12 cellular contexts compared by ENCODE assay signal in genomic region chr5:61290815-61291214, GRCh38. TPM values are rescaled to one million over a fixed set of nuclear protein-coding genes. Genes with fewer than 3 reads are reported as not detected.
DNase-seq lines count a peak whose midpoint lies in the region; ATAC-seq, FAIRE-seq and TF ChIP-seq lines count a peak whose summit lies in the region.
"Had no signal": no experiment of that assay in that cellular context is flagged by ENCODE, and none has a peak within 500 bp of the region (broad histone marks: within the 10 kb centered on the region; RNA-seq: fewer than 3 reads in every experiment).

No MANE protein-coding gene starts in this region.

- H3K9ac ChIP-seq in mesenchymal stem cell (ENCODE audit: low read length) = no peak overlapping the region

- peak overlapping the region; percentile 97 for H4K8ac ChIP-seq in mesenchymal stem cell (ENCODE audit: low read length)

- peak overlapping the region in 1 of 2 experiments; percentile 88 for H3K18ac ChIP-seq in mesenchymal stem cell (ENCODE audit: low read depth in 1 of 2, low read length in 2 of 2)

- H4K91ac ChIP-seq in mesenchymal stem cell (ENCODE audit: low read length) = peak overlapping the region; percentile 76

- H2BK12ac ChIP-seq in mesenchymal stem cell (ENCODE audit: low read length in 2 of 2) = peak overlapping the region in 1 of 2 experiments; percentile 73

- no peak overlapping the region for H3K4ac ChIP-seq in mesenchymal stem cell (ENCODE audit: low read depth in 1 of 2, low read length in 2 of 2)

- no peak for FAIRE-seq in GM19239 (lab: Jason Lieb, UNC)

- H2BK5ac ChIP-seq in mesenchymal stem cell (ENCODE audit: low read depth, low read length, poor library complexity, severe bottlenecking) = no peak overlapping the region

- TF ChIP-seq CTCF in cardiac fibroblast (IDR thresholded peaks at IDR 0.05; ENCODE audit: low read depth, low read length) = no peak

- WGBS in mesenchymal stem cell = 40% methylated on average over 2 of the region's 3 CpGs

- ATAC-seq in GM18498 (IDR thresholded peaks at IDR 0.05; ENCODE audit: unreplicated experiment) = no peak

- no peak overlapping the region for H2AFZ ChIP-seq in mesenchymal stem cell (ENCODE audit: low read depth, low read length)

- H3K79me1 ChIP-seq in mesenchymal stem cell (replicated peaks; ENCODE audit: low read length, poor library complexity, severe bottlenecking) = no peaks in the 10 kb centered on the region

- DNase-seq in NCI-H345 (lab: John Stamatoyannopoulos, UW) = peak; percentile 42
- no peak for DNase-seq in NCI-H345 treated with DMSO at 0.1 percent for 48 hours (lab: John Stamatoyannopoulos, UW; ENCODE audit: unreplicated experiment)
- peak; percentile 48 to 62 for DNase-seq in cardiac fibroblast (ENCODE audit: low read depth in 2 of 2)
- peak; percentile 53 for DNase-seq in mesenchymal stem cell
- peak; percentile 63 for DNase-seq in ureter (ENCODE audit: low spot score)
- no peak for DNase-seq in GM19239 (ENCODE audit: insufficient read length, low spot score)
- DNase-seq in CD1c-positive myeloid dendritic cell (ENCODE audit: extremely low spot score) = no peak
- DNase-seq: 8988T, EL, ovary, RPMI8226 had no signal

- H3K4me3 ChIP-seq in cardiac fibroblast (replicated peaks in 1 of 2; ENCODE audit: low read depth in 2 of 2, low read length in 2 of 2) (no peak overlapping the region), mesenchymal stem cell (ENCODE audit: insufficient read depth in 1 of 2, low read depth in 1 of 2, low read length in 2 of 2) (no peak overlapping the region)
- H3K4me3 ChIP-seq: ovary had no signal

- H3K14ac ChIP-seq in mesenchymal stem cell (ENCODE audit: low read length in 2 of 2) = no peak overlapping the region

- H2BK120ac ChIP-seq in mesenchymal stem cell (ENCODE audit: low read depth, low read length) = no peak overlapping the region

- no peak overlapping the region for H3K4me2 ChIP-seq in mesenchymal stem cell (ENCODE audit: low read length, poor library complexity, severe bottlenecking)

- no peak overlapping the region for H2BK15ac ChIP-seq in mesenchymal stem cell (ENCODE audit: low read depth, poor library complexity, severe bottlenecking)

- no peaks in the 10 kb centered on the region for H3K27me3 ChIP-seq in mesenchymal stem cell (ENCODE audit: control insufficient read depth in 1 of 2, insufficient read depth in 1 of 2, low read length in 2 of 2)
- H3K27me3 ChIP-seq: ovary had no signal

- H3K23ac ChIP-seq in mesenchymal stem cell (ENCODE audit: low read length in 2 of 2) = no peak overlapping the region

- no peaks in the 10 kb centered on the region for H3K9me3 ChIP-seq in mesenchymal stem cell (ENCODE audit: control insufficient read depth, low read length)
- H3K9me3 ChIP-seq: ovary had no signal

- peaks cover 4% of the 10 kb centered on the region for H3K4me1 ChIP-seq in mesenchymal stem cell (ENCODE audit: control insufficient read depth, insufficient read depth, low read depth, low read length)

- H3K27ac ChIP-seq in mesenchymal stem cell (ENCODE audit: low read length, poor library complexity, severe bottlenecking) = no peak overlapping the region
- H3K27ac ChIP-seq: ovary had no signal

- peaks cover 0 to 5% of the 10 kb centered on the region in 2 experiments for H3K36me3 ChIP-seq in mesenchymal stem cell (ENCODE audit: control insufficient read depth in 1 of 2, insufficient read depth in 2 of 2, low read depth in 1 of 2, low read length in 2 of 2)
- H3K36me3 ChIP-seq: ovary had no signal

- no peak overlapping the region for H2AK5ac ChIP-seq in mesenchymal stem cell (ENCODE audit: low read length, severe bottlenecking)

RNA-seq across cellular contexts. Expression of gene ZSWIM6, which starts 41.2 kb away (rescaled TPM):
- polyA plus RNA-seq in mesenchymal stem cell (2013, experiment 1 of 2) = 12.1 TPM
- 12.1 TPM for polyA plus RNA-seq in mesenchymal stem cell (2013, experiment 2 of 2)
- 22.4 TPM for total RNA-seq in ureter

Comparison
In these comparisons a context has a peak if more than half of its experiments do, and no peak if none do; other contexts are left out.
1. DNase-seq: peak in NCI-H345 (single experiment), cardiac fibroblast (2 of 2), mesenchymal stem cell (single experiment) and ureter (single experiment); none in NCI-H345 treated with DMSO at 0.1 percent for 48 hours (single experiment), GM19239 (single experiment) and CD1c-positive myeloid dendritic cell (single experiment).